Comparison of ENCODE assay signal across 35 cellular contexts in genomic region chr6:15470746-15471145, GRCh38.
"Had no signal": no experiment of that assay in that cellular context is flagged by ENCODE, and none has a peak within 500 bp of the region (broad histone marks: within the 10 kb centered on the region; RNA-seq: fewer than 3 reads in every experiment).

No MANE protein-coding gene starts in this region.

- H3K36me3 ChIP-seq: adrenal gland, breast epithelium had no signal

- H3K27me3 ChIP-seq: adrenal gland, body of pancreas, brain microvascular endothelial cell, breast epithelium had no signal

- H3K4me3 ChIP-seq: adrenal gland, body of pancreas, breast epithelium had no signal

- H3K27ac Mint-ChIP-seq: activated B cell treated with CpG ODN at 0.5 μM for 24 hours; activated CD4-positive, alpha-beta memory T cell treated with anti-CD3 and anti-CD28 coated beads for 36 hours; activated CD4-positive, alpha-beta T cell treated with anti-CD3 and anti-CD28 coated beads, Interleukin-2, amount 10 ng/mL, durations not matched to agents 24 days and 14 days; activated CD8-positive, alpha-beta T cell treated with anti-CD3 and anti-CD28 coated beads for 36 hours; activated naive CD4-positive, alpha-beta T cell treated with anti-CD3 and anti-CD28 coated beads for 36 hours; activated naive CD4-positive, alpha-beta T cell treated with anti-CD3 and anti-CD28 coated beads, Interleukin-2, amount 50 U/mL, for 72 hours; activated naive CD8-positive, alpha-beta T cell treated with anti-CD3 and anti-CD28 coated beads for 36 hours; activated T-cell treated with anti-CD3 and anti-CD28 coated beads, Interleukin-2, amount 50 U/mL, for 72 hours; activated T-helper 1 cell treated with anti-CD3 and anti-CD28 coated beads, Interleukin-12 subunit alpha, Interleukin-12 subunit beta, Interleukin-2, Interleukin-4 antibody, amounts not matched to agents 30 ng/mL and 10 ng/mL and 1 ng/mL, durations not matched to agents 14 hours and 24 hours and 36 hours; activated T-helper 17 cell treated with anti-CD3 and anti-CD28 coated beads, Interleukin-2, amount 50 U/mL, for 72 hours; T-helper 1 cell treated with Interleukin-12 subunit alpha and Interleukin-12 subunit beta and Interleukin-4 antibody, amounts not matched to agents 30 μg/mL and 1 μg/mL, for 36 hours; T-helper 2 cell treated with Interferon-gamma antibody and Interleukin-4, amounts not matched to agents 5 μg/mL and 100 μg/mL, for 36 hours had no signal

- H3K9me3 Mint-ChIP-seq: activated B cell treated with CpG ODN at 0.5 μM for 24 hours; activated CD4-positive, alpha-beta memory T cell treated with anti-CD3 and anti-CD28 coated beads for 36 hours; activated CD4-positive, alpha-beta T cell treated with anti-CD3 and anti-CD28 coated beads, Interleukin-2, amount 10 ng/mL, durations not matched to agents 24 days and 14 days; activated CD8-positive, alpha-beta T cell treated with anti-CD3 and anti-CD28 coated beads for 36 hours; activated naive CD4-positive, alpha-beta T cell treated with anti-CD3 and anti-CD28 coated beads for 36 hours; activated naive CD4-positive, alpha-beta T cell treated with anti-CD3 and anti-CD28 coated beads, Interleukin-2, amount 50 U/mL, for 72 hours; activated naive CD8-positive, alpha-beta T cell treated with anti-CD3 and anti-CD28 coated beads for 36 hours; activated T-cell treated with anti-CD3 and anti-CD28 coated beads, Interleukin-2, amount 50 U/mL, for 4 hours; activated T-cell treated with anti-CD3 and anti-CD28 coated beads, Interleukin-2, amount 50 U/mL, for 72 hours; activated T-helper 1 cell treated with anti-CD3 and anti-CD28 coated beads, Interleukin-12 subunit alpha, Interleukin-12 subunit beta, Interleukin-2, Interleukin-4 antibody, amounts not matched to agents 30 ng/mL and 10 ng/mL and 1 ng/mL, durations not matched to agents 14 hours and 24 hours and 36 hours; activated T-helper 17 cell treated with anti-CD3 and anti-CD28 coated beads, Interleukin-2, amount 50 U/mL, for 72 hours; T-helper 1 cell treated with Interleukin-12 subunit alpha and Interleukin-12 subunit beta and Interleukin-4 antibody, amounts not matched to agents 30 μg/mL and 1 μg/mL, for 36 hours; T-helper 2 cell treated with Interferon-gamma antibody and Interleukin-4, amounts not matched to agents 5 μg/mL and 100 μg/mL, for 36 hours had no signal

- H3K4me3 Mint-ChIP-seq: activated B cell treated with CpG ODN at 0.5 μM for 24 hours; activated CD4-positive, alpha-beta memory T cell treated with anti-CD3 and anti-CD28 coated beads for 36 hours; activated CD4-positive, alpha-beta T cell treated with anti-CD3 and anti-CD28 coated beads, Interleukin-2, amount 10 ng/mL, durations not matched to agents 24 days and 14 days; activated CD8-positive, alpha-beta T cell treated with anti-CD3 and anti-CD28 coated beads for 36 hours; activated naive CD4-positive, alpha-beta T cell treated with anti-CD3 and anti-CD28 coated beads for 36 hours; activated naive CD8-positive, alpha-beta T cell treated with anti-CD3 and anti-CD28 coated beads for 36 hours; activated T-cell treated with anti-CD3 and anti-CD28 coated beads, Interleukin-2, amount 50 U/mL, for 4 hours; activated T-cell treated with anti-CD3 and anti-CD28 coated beads, Interleukin-2, amount 50 U/mL, for 72 hours; activated T-helper 1 cell treated with anti-CD3 and anti-CD28 coated beads, Interleukin-12 subunit alpha, Interleukin-12 subunit beta, Interleukin-2, Interleukin-4 antibody, amounts not matched to agents 30 ng/mL and 10 ng/mL and 1 ng/mL, durations not matched to agents 14 hours and 24 hours and 36 hours; activated T-helper 17 cell treated with anti-CD3 and anti-CD28 coated beads, Interleukin-2, amount 50 U/mL, for 72 hours; T-helper 1 cell treated with Interleukin-12 subunit alpha and Interleukin-12 subunit beta and Interleukin-4 antibody, amounts not matched to agents 30 μg/mL and 1 μg/mL, for 36 hours; T-helper 2 cell treated with Interferon-gamma antibody and Interleukin-4, amounts not matched to agents 5 μg/mL and 100 μg/mL, for 36 hours had no signal

- H3K9me3 ChIP-seq: adrenal gland, body of pancreas, breast epithelium had no signal

- H3K27me3 Mint-ChIP-seq: activated B cell treated with CpG ODN at 0.5 μM for 24 hours; activated CD4-positive, alpha-beta memory T cell treated with anti-CD3 and anti-CD28 coated beads for 36 hours; activated CD4-positive, alpha-beta T cell treated with anti-CD3 and anti-CD28 coated beads, Interleukin-2, amount 10 ng/mL, durations not matched to agents 24 days and 14 days; activated CD8-positive, alpha-beta T cell treated with anti-CD3 and anti-CD28 coated beads for 36 hours; activated naive CD8-positive, alpha-beta T cell treated with anti-CD3 and anti-CD28 coated beads for 36 hours; activated T-helper 17 cell treated with anti-CD3 and anti-CD28 coated beads, Interleukin-2, amount 50 U/mL, for 72 hours had no signal

- ATAC-seq: activated CD8-positive, alpha-beta T cell treated with anti-CD3 and anti-CD28 coated beads for 36 hours; activated naive CD4-positive, alpha-beta T cell treated with anti-CD3 and anti-CD28 coated beads, Interleukin-2, amount 50 U/mL, for 72 hours; activated T-cell treated with anti-CD3 and anti-CD28 coated beads, Interleukin-2, amount 50 U/mL, for 4 hours; activated T-cell treated with anti-CD3 and anti-CD28 coated beads, Interleukin-2, amount 50 U/mL, for 72 hours; activated T-helper 17 cell treated with anti-CD3 and anti-CD28 coated beads, Interleukin-2, amount 50 U/mL, for 72 hours; body of pancreas had no signal

- H3K4me1 ChIP-seq: breast epithelium had no signal

- DNase-seq: activated B cell treated with CpG ODN at 0.5 μM for 24 hours; activated CD4-positive, alpha-beta memory T cell treated with anti-CD3 and anti-CD28 coated beads for 36 hours; activated CD4-positive, alpha-beta T cell treated with anti-CD3 and anti-CD28 coated beads for 4 hours; activated CD4-positive, alpha-beta T cell treated with anti-CD3 and anti-CD28 coated beads, Interleukin-2, amount 10 ng/mL, durations not matched to agents 24 days and 14 days; activated CD4-positive, alpha-beta T cell treated with anti-CD3 and anti-CD28 coated beads, Interleukin-2, amount 50 U/mL, for 1 hour; activated CD4-positive, alpha-beta T cell treated with anti-CD3 and anti-CD28 coated beads, Interleukin-2, amount 50 U/mL, for 4 hours; activated CD4-positive, CD25-positive, alpha-beta regulatory T cell treated with anti-CD3 and anti-CD28 coated beads, Interleukin-2, amount 50 U/mL, for 72 hours; activated CD8-positive, alpha-beta memory T cell treated with anti-CD3 and anti-CD28 coated beads, Interleukin-2, amount 50 U/mL, for 4 hours; activated CD8-positive, alpha-beta T cell treated with anti-CD3 and anti-CD28 coated beads for 36 hours; activated effector memory CD4-positive, alpha-beta T cell treated with anti-CD3 and anti-CD28 coated beads, Interleukin-2, amount 50 U/mL, for 16 hours; activated gamma-delta T cell treated with Interleukin-2 at 50 U/mL for 16 hours; activated naive CD4-positive, alpha-beta T cell; activated naive CD4-positive, alpha-beta T cell treated with anti-CD3 and anti-CD28 coated beads for 36 hours; activated naive CD4-positive, alpha-beta T cell treated with anti-CD3 and anti-CD28 coated beads, Interleukin-2, amount 50 U/mL, for 16 hours; activated naive CD8-positive, alpha-beta T cell treated with anti-CD3 and anti-CD28 coated beads for 36 hours; activated T-cell treated with anti-CD3 and anti-CD28 coated beads for 4 hours; activated T-cell treated with anti-CD3 and anti-CD28 coated beads, Interleukin-2, amount 50 U/mL, for 1 hour; activated T-cell treated with anti-CD3 and anti-CD28 coated beads, Interleukin-2, amount 50 U/mL, for 4 hours; activated T-cell treated with anti-CD3 and anti-CD28 coated beads, Interleukin-2, amount 50 U/mL, for 72 hours; adrenal gland; amniotic stem cell; aorta; body of pancreas; brain microvascular endothelial cell; central memory CD4-positive, alpha-beta T cell; T-helper 1 cell; T-helper 2 cell; T-helper 9 cell had no signal

- H3K27ac ChIP-seq: adrenal gland, body of pancreas, brain microvascular endothelial cell, breast epithelium, VCaP had no signal
